In the genomic region with DNA sequence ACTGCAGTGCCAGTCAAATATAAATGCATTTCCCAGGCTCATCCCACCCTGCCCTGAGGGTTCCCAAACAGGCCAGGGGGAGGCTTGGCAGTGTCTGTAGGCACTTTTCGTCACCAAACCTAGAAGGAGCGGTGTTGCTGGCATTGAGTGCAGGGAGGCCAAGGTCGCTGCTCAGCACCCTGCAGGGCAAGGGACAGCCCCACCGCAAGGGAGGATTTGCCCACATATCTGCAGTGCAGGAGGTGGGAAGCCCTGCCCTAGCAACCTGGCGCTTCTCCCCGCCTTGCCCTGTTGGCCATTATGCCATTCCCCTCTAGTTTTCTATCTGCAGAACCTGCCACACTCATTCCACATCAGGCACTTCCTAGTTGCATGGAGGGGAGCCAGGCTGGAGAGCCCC, we compare ENCODE assay signal across 28 cellular contexts.
DNase-seq lines count a peak whose midpoint lies in the region; ATAC-seq, FAIRE-seq and TF ChIP-seq lines count a peak whose summit lies in the region.
"Had no signal": no experiment of that assay in that cellular context is flagged by ENCODE, and none has a peak within 500 bp of the region (broad histone marks: within the 10 kb centered on the region; RNA-seq: fewer than 3 reads in every experiment).

No MANE protein-coding gene starts in this region.

- H3K9me3 ChIP-seq in H9 (ENCODE audit: control insufficient read depth, low read depth, low read length) (no peaks in the 10 kb centered on the region), esophagus muscularis mucosa (no peaks in the 10 kb centered on the region), ovary (no peaks in the 10 kb centered on the region), small intestine (ENCODE audit: control insufficient read depth, low read depth) (no peaks in the 10 kb centered on the region)
- H3K9me3 ChIP-seq: BE2C, BLaER1 had no signal

- H3K4ac ChIP-seq in H9 (ENCODE audit: low read depth, low read length) = no peak overlapping the region

- H2AFZ ChIP-seq in H9 (ENCODE audit: low read length) = no peak overlapping the region

- H3K23me2 ChIP-seq in H9 (ENCODE audit: insufficient read length, low read depth, low read length, poor library complexity, severe bottlenecking) = no peaks in the 10 kb centered on the region

- intact Hi-C loops in esophagus muscularis mucosa (cut with DNase I) = no loop called here
- intact Hi-C loops in activated naive CD4-positive, alpha-beta T cell treated with anti-CD3 and anti-CD28 coated beads for 36 hours (cut with micrococcal nuclease) = no loop called here
- intact Hi-C loops in ovary (cut with DNase I) = no loop called here

- TF ChIP-seq EP300 in esophagus muscularis mucosa (IDR thresholded peaks at IDR 0.05) (no peak), ovary (IDR thresholded peaks at IDR 0.05) (no peak)

- H3K27me3 Mint-ChIP-seq in H9 (ENCODE audit: low read depth) = no peaks in the 10 kb centered on the region; the same call in 1 of the 2 replicates
- no peaks in the 10 kb centered on the region for H3K27me3 Mint-ChIP-seq in activated naive CD4-positive, alpha-beta T cell treated with anti-CD3 and anti-CD28 coated beads for 36 hours (ENCODE audit: low read depth)
- no peaks in the 10 kb centered on the region; the same call in 1 of the 2 replicates for H3K27me3 Mint-ChIP-seq in WTC11 (ENCODE audit: low read depth)

- POLR2A ChIA-PET in WTC11 (lab: Charles Lee) = no interaction called here

- H3K4me1 Mint-ChIP-seq in H9 (peaks cover 4 to 7% of the 10 kb centered on the region in 2 experiments; a peak in 2 of 4 replicates), WTC11 (peaks cover 17% of the 10 kb centered on the region)
- H3K4me1 Mint-ChIP-seq in activated naive CD4-positive, alpha-beta T cell treated with anti-CD3 and anti-CD28 coated beads for 36 hours (ENCODE audit: low read depth) = no peaks in the 10 kb centered on the region
- H3K4me1 Mint-ChIP-seq: CD14-positive monocyte; CD4-positive, alpha-beta memory T cell; CD4-positive, CD25-positive, alpha-beta regulatory T cell; CD8-positive, alpha-beta memory T cell had no signal

- H3K4me1 ChIP-seq in H9 (ENCODE audit: insufficient read depth, low read length) (no peaks in the 10 kb centered on the region), esophagus muscularis mucosa (no peaks in the 10 kb centered on the region), ovary (ENCODE audit: insufficient read depth) (no peaks in the 10 kb centered on the region), small intestine (ENCODE audit: control insufficient read depth in 2 of 2, insufficient read depth in 1 of 2, low read depth in 1 of 2, low read length in 1 of 2) (no peaks in the 10 kb centered on the region)
- H3K4me1 ChIP-seq: BE2C, BLaER1 had no signal

- H3K9ac ChIP-seq in H9 (ENCODE audit: extremely low read depth, insufficient read length, low read length) = no peak overlapping the region
- H3K9ac ChIP-seq: BLaER1 had no signal

- H3K4me3 Mint-ChIP-seq in H9 = no peak overlapping the region
- no peak overlapping the region for H3K4me3 Mint-ChIP-seq in activated naive CD4-positive, alpha-beta T cell treated with anti-CD3 and anti-CD28 coated beads for 36 hours
- H3K4me3 Mint-ChIP-seq in WTC11 = no peak overlapping the region
- H3K4me3 Mint-ChIP-seq: CD14-positive monocyte; CD4-positive, alpha-beta memory T cell; CD4-positive, CD25-positive, alpha-beta regulatory T cell; CD8-positive, alpha-beta memory T cell had no signal

- FAIRE-seq in small intestine (lab: Jason Lieb, UNC) = no peak
- FAIRE-seq: A204.1, G401.6, GM12891, GM19239 had no signal

- H4K5ac ChIP-seq in H9 (ENCODE audit: insufficient read length, low read depth, low read length) = no peak overlapping the region

- H3K27ac ChIP-seq in H9 (ENCODE audit: insufficient read length, low read depth, low read length) (no peak overlapping the region), VCaP (peak overlapping the region; percentile 38; the same call in 1 of the 2 replicates), esophagus muscularis mucosa (replicated peaks in 1 of 4) (no peak overlapping the region), ovary (no peak overlapping the region), small intestine (ENCODE audit: low read depth in 1 of 2, low read length in 1 of 2) (no peak overlapping the region)
- H3K27ac ChIP-seq: BLaER1 had no signal

- no peak for TF ChIP-seq POLR2A in esophagus muscularis mucosa (IDR thresholded peaks at IDR 0.05; ENCODE audit: low read depth)
- TF ChIP-seq POLR2A in ovary (IDR thresholded peaks at IDR 0.05) = no peak

- H3K36me3 Mint-ChIP-seq in H9 (ENCODE audit: insufficient read depth in 1 of 3, low read depth in 3 of 3) = no peaks in the 10 kb centered on the region; a peak in 2 of 7 replicates
- H3K36me3 Mint-ChIP-seq in activated naive CD4-positive, alpha-beta T cell treated with anti-CD3 and anti-CD28 coated beads for 36 hours (ENCODE audit: low read depth) = no peaks in the 10 kb centered on the region
- H3K36me3 Mint-ChIP-seq in WTC11 = peaks cover 5% of the 10 kb centered on the region
- H3K36me3 Mint-ChIP-seq: CD14-positive monocyte; CD4-positive, alpha-beta memory T cell; CD4-positive, CD25-positive, alpha-beta regulatory T cell; CD8-positive, alpha-beta memory T cell had no signal

- H4K91ac ChIP-seq in H9 (ENCODE audit: insufficient read length, low read depth, low read length) = no peak overlapping the region

- H2BK15ac ChIP-seq in H9 (ENCODE audit: low read depth, low read length) = no peak overlapping the region

- H3K9me3 Mint-ChIP-seq in H9 (peaks cover 2 to 3% of the 10 kb centered on the region in 2 experiments; a peak in 4 of 5 replicates), WTC11 (peaks cover 17% of the 10 kb centered on the region)
- no peaks in the 10 kb centered on the region for H3K9me3 Mint-ChIP-seq in activated naive CD4-positive, alpha-beta T cell treated with anti-CD3 and anti-CD28 coated beads for 36 hours

- CTCF ChIA-PET in activated naive CD4-positive, alpha-beta T cell treated with anti-CD3 and anti-CD28 coated beads for 36 hours (lab: Charles Lee) = no interaction called here
- CTCF ChIA-PET in WTC11 (lab: Charles Lee) = no interaction called here

- H3K79me1 ChIP-seq in H9 (ENCODE audit: insufficient read depth, low read depth, low read length, poor library complexity, severe bottlenecking) = no peaks in the 10 kb centered on the region

- H2BK5ac ChIP-seq in H9 (ENCODE audit: insufficient read length, low read length) = no peak overlapping the region

- H3K36me3 ChIP-seq in esophagus muscularis mucosa (no peaks in the 10 kb centered on the region), ovary (no peaks in the 10 kb centered on the region), small intestine (ENCODE audit: control insufficient read depth in 2 of 2, insufficient read depth in 2 of 2, low read length in 2 of 2) (no peaks in the 10 kb centered on the region)
- H3K36me3 ChIP-seq: BE2C, BLaER1 had no signal

- TF ChIP-seq CTCF in H9 (conservative IDR thresholded peaks at IDR 0.05) (no peak), VCaP (conservative IDR thresholded peaks at IDR 0.05) (no peak), esophagus muscularis mucosa (IDR thresholded peaks at IDR 0.05) (no peak), WTC11 (IDR thresholded peaks at IDR 0.05) (no peak), ovary (IDR thresholded peaks at IDR 0.05) (no peak)

- H2AK5ac ChIP-seq in H9 (ENCODE audit: insufficient read length, low read length) = no peak overlapping the region

- no peak overlapping the region for H3K4me2 ChIP-seq in H9 (ENCODE audit: insufficient read depth, insufficient read length, low read length)
- H3K4me2 ChIP-seq: BLaER1 had no signal

- ATAC-seq in WTC11 = no peak

- no peak overlapping the region for H3K56ac ChIP-seq in H9 (ENCODE audit: insufficient read length, low read depth, low read length)

- no peak overlapping the region for H2BK120ac ChIP-seq in H9 (ENCODE audit: low read depth, low read length, poor library complexity, severe bottlenecking)

- no peak overlapping the region for H3K27ac Mint-ChIP-seq in H9
- H3K27ac Mint-ChIP-seq in activated naive CD4-positive, alpha-beta T cell treated with anti-CD3 and anti-CD28 coated beads for 36 hours = no peak overlapping the region
- H3K27ac Mint-ChIP-seq in WTC11 = no peak overlapping the region
- H3K27ac Mint-ChIP-seq: CD14-positive monocyte; CD4-positive, alpha-beta memory T cell; CD4-positive, CD25-positive, alpha-beta regulatory T cell; CD8-positive, alpha-beta memory T cell had no signal

- no CpG with 5 or more reads among the region's 6 CpGs for whole genome bisulfite sequencing in H9 (ENCODE audit: extremely low coverage, insufficient read length, low lambda C conversion rate)
- 93% methylated on average over 5 of the region's 6 CpGs for WGBS in esophagus muscularis mucosa
- 85 to 95% (median 90%) methylated on average over 6 of the region's 6 CpGs for WGBS in ovary, 3 donors
- 83 to 91% (median 87%) methylated on average over 5 to 6 of the region's 6 CpGs for WGBS in small intestine, 3 donors

- H3K23ac ChIP-seq in H9 (ENCODE audit: insufficient read length, low read depth, low read length) = peak overlapping the region; percentile 10

- DNase-seq in Daoy (ENCODE audit: low read depth) (peak; percentile 27), H9 (no peak), esophagus muscularis mucosa (ENCODE audit: extremely low spot score) (peak; percentile 53), WTC11 (ENCODE audit: low spot score) (no peak), ovary (no peak), small intestine (no peak)
- no peak for DNase-seq in activated naive CD4-positive, alpha-beta T cell treated with anti-CD3 and anti-CD28 coated beads for 36 hours
- DNase-seq: 8988T; ACHN; BE2C; C1 segment of cervical spinal cord; CD4-positive, alpha-beta memory T cell; CD4-positive, CD25-positive, alpha-beta regulatory T cell; CD8-positive, alpha-beta memory T cell; COR-L47; DMS 273 treated with DMSO at 0.1 percent for 48 hours; DMS153; DMS53; DMS79; DND-41; GF-D8 had no signal

- H2BK12ac ChIP-seq in H9 (ENCODE audit: insufficient read length, low read depth, low read length) = no peak overlapping the region

- no peaks in the 10 kb centered on the region for H3K27me3 ChIP-seq in H9 (ENCODE audit: insufficient read depth, low read length)
- no peaks in the 10 kb centered on the region for H3K27me3 ChIP-seq in esophagus muscularis mucosa
- H3K27me3 ChIP-seq in ovary = no peaks in the 10 kb centered on the region
- no peaks in the 10 kb centered on the region for H3K27me3 ChIP-seq in small intestine (ENCODE audit: control insufficient read depth in 2 of 2, insufficient read depth in 2 of 2, low read length in 2 of 2)
- H3K27me3 ChIP-seq: BE2C, BLaER1 had no signal

- no peak overlapping the region for H3K18ac ChIP-seq in H9 (ENCODE audit: insufficient read length, low read depth, low read length)

- H4K20me1 ChIP-seq in H9 (ENCODE audit: control insufficient read depth, insufficient read depth, insufficient read length) = no peaks in the 10 kb centered on the region
- H4K20me1 ChIP-seq: BLaER1 had no signal

- no peak overlapping the region for H3T11ph ChIP-seq in H9 (ENCODE audit: low read length)

- no peak overlapping the region for H4K8ac ChIP-seq in H9 (replicated peaks; ENCODE audit: insufficient read length, low read depth, low read length)

- H2BK20ac ChIP-seq in H9 (ENCODE audit: low read depth, low read length, poor library complexity, severe bottlenecking) = no peak overlapping the region

- no peak overlapping the region for H3K4me3 ChIP-seq in esophagus muscularis mucosa
- no peak overlapping the region for H3K4me3 ChIP-seq in ovary
- no peak overlapping the region for H3K4me3 ChIP-seq in small intestine (ENCODE audit: low read depth in 1 of 2, low read length in 2 of 2)
- H3K4me3 ChIP-seq: BLaER1 had no signal

- no peak overlapping the region for H3K14ac ChIP-seq in H9 (ENCODE audit: insufficient read depth, low read length)

- no peaks in the 10 kb centered on the region for H3K79me2 ChIP-seq in H9 (ENCODE audit: insufficient read depth, low read length)

Comparison
In these comparisons a context has a peak if more than half of its experiments do, and no peak if none do; other contexts are left out.
1. DNase-seq: peak in Daoy (single experiment) and esophagus muscularis mucosa (single experiment); none in H9 (single experiment), activated naive CD4-positive, alpha-beta T cell treated with anti-CD3 and anti-CD28 coated beads for 36 hours (single experiment), WTC11 (single experiment), ovary (0 of 5) and small intestine (single experiment).